ENCODE assay signal across 8 cellular contexts in the genomic region with DNA sequence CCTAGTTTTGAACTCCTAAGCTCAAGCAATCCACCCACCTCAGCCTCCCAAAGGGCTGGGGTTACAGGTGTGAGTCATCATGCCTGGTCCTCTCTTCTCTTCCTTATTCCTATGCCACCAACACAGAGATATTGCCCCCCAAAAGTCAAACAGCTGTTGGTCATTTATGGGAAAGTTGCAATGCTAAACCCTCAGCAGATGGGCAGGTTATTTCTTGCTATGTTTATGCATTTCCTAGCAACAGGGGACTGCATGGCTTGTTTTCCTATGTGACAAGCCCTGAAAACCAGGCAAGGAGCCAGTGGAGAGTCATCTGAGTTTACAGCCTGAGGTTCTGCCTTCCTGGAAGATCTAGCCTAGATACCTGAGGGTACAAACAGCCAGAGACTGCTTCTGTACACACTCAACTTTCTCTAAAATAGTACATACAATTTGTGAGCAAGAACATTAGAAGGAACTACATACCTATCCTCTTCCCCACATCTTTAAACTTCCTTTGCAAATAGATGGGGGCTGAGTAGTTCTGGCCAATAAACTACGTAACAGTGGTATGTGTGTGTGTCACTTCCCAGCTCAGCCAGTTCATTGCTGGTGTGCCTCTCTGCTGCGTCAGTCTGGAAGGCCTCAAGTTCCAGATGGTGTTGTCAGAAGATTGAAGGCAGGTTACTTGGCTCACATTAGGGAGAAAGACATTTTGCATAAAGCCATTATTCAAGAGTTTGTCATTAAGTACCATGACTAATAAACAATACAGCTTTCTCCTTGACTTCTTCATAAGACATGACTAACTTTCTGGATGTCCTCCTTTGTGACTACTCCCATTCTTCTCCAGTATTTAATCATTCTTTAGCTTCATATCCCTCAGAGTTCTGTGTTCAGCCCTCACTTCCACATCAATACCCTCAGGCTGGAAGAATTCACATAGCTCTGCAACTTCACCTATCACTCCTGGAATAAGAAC.
DNase-seq lines count a peak whose midpoint lies in the region; ATAC-seq and TF ChIP-seq lines count a peak whose summit lies in the region.

No MANE protein-coding gene starts in this region.

- H3K9me2 ChIP-seq in GM23248 (ENCODE audit: insufficient read depth), result no peaks in the 10 kb centered on the region

- intact Hi-C loops in posterior cingulate gyrus (cut with DNase I), result no loop called here

- H3K27me3 ChIP-seq in GM23248 (replicated peaks; ENCODE audit: insufficient read depth) (no peaks in the 10 kb centered on the region), fibroblast of lung (ENCODE audit: control insufficient read depth, insufficient read depth, low read length) (no peaks in the 10 kb centered on the region)

- no peaks in the 10 kb centered on the region for H3K9me3 Mint-ChIP-seq in progenitor cell of endocrine pancreas (ENCODE audit: low read depth)

- H3K4me2 ChIP-seq in GM23248 (ENCODE audit: unreplicated experiment) (peak overlapping the region; percentile 64), fibroblast of lung (ENCODE audit: extremely low read depth, insufficient read depth, low read length) (peak overlapping the region; percentile 51)

- peak overlapping the region; percentile 60 for H3K27ac Mint-ChIP-seq in progenitor cell of endocrine pancreas

- H3K9me3 ChIP-seq in GM23248 (ENCODE audit: low read depth), result no peaks in the 10 kb centered on the region
- no peaks in the 10 kb centered on the region for H3K9me3 ChIP-seq in fibroblast of lung (ENCODE audit: control insufficient read depth, insufficient read depth, low read depth, low read length)

- H2AFZ ChIP-seq in GM23248 (no peak overlapping the region), fibroblast of lung (ENCODE audit: low read length) (no peak overlapping the region)

- H3K9ac ChIP-seq in GM23248 (peak overlapping the region; percentile 84), fibroblast of lung (ENCODE audit: insufficient read depth, low read length) (peak overlapping the region; percentile 44)

- 0% methylated on average over 2 of the region's 2 CpGs for WGBS in GM23248 (ENCODE audit: low coverage in 1 of 2, low lambda C conversion rate in 2 of 2, missing lambda C conversion rate in 2 of 2), 2 experiments

- H3K27me3 Mint-ChIP-seq in progenitor cell of endocrine pancreas, result no peaks in the 10 kb centered on the region

- in situ Hi-C loops in GM23248 (cut with MboI), result no loop called here

- TF ChIP-seq CTCF in fibroblast of lung (conservative IDR thresholded peaks at IDR 0.05 in 1 of 2, IDR thresholded peaks at IDR 0.05 in 1 of 2; ENCODE audit: low read depth in 1 of 2, low read length in 2 of 2) (no peak), progenitor cell of endocrine pancreas (IDR thresholded peaks at IDR 0.05; ENCODE audit: unreplicated experiment) (no peak)

- H3K27ac ChIP-seq in GM23248, result peak overlapping the region; percentile 98
- peak overlapping the region; percentile 92 for H3K27ac ChIP-seq in fibroblast of lung (ENCODE audit: insufficient read depth, low read length)

- H3K36me3 Mint-ChIP-seq in progenitor cell of endocrine pancreas (ENCODE audit: insufficient read depth), result no peaks in the 10 kb centered on the region

- H3F3A ChIP-seq in GM23248 (ENCODE audit: insufficient read depth), result peaks cover 77% of the 10 kb centered on the region

- peaks cover 8% of the 10 kb centered on the region for H3K4me1 Mint-ChIP-seq in progenitor cell of endocrine pancreas (ENCODE audit: low read depth)

- H4K20me1 ChIP-seq in GM23248 (ENCODE audit: insufficient read depth), result no peaks in the 10 kb centered on the region
- no peaks in the 10 kb centered on the region for H4K20me1 ChIP-seq in fibroblast of lung (ENCODE audit: control insufficient read depth, extremely low read depth, insufficient read depth, low read length)

- no peak overlapping the region for H3K4me3 Mint-ChIP-seq in progenitor cell of endocrine pancreas (ENCODE audit: low read depth)

- H3K4me1 ChIP-seq in GM23248 (ENCODE audit: insufficient read depth), result peaks cover 83% of the 10 kb centered on the region
- H3K4me1 ChIP-seq in fibroblast of lung (ENCODE audit: control insufficient read depth, extremely low read depth, insufficient read depth, low read length), result peaks cover 38% of the 10 kb centered on the region

- H3K79me2 ChIP-seq in GM23248 (ENCODE audit: insufficient read depth), result no peaks in the 10 kb centered on the region
- H3K79me2 ChIP-seq in fibroblast of lung (ENCODE audit: control insufficient read depth, insufficient read depth, low read length), result no peaks in the 10 kb centered on the region

- no peak for ATAC-seq in HG03139 (IDR thresholded peaks at IDR 0.05; ENCODE audit: unreplicated experiment)
- ATAC-seq in GM19035 (IDR thresholded peaks at IDR 0.05; ENCODE audit: unreplicated experiment), result no peak

- H3K36me3 ChIP-seq in GM23248 (ENCODE audit: low read depth) (no peaks in the 10 kb centered on the region), fibroblast of lung (ENCODE audit: control insufficient read depth, insufficient read depth, low read length) (no peaks in the 10 kb centered on the region)

- H3K4me3 ChIP-seq in GM23248 (0 out of 2 replicates have a peak overlapping the region, but pooled peaks have one; percentile 3), fibroblast of lung (replicated peaks in 1 of 4; ENCODE audit: control extremely low read depth in 1 of 4, insufficient read depth in 1 of 4, low read depth in 3 of 4, low read length in 4 of 4) (no peak overlapping the region)

- DNase-seq in GM23248 (peak; percentile 99), RKO (ENCODE audit: low spot score) (peak; percentile 100), fibroblast of lung (ENCODE audit: low read depth in 2 of 2) (peak; percentile 99 to 100), progenitor cell of endocrine pancreas (ENCODE audit: low spot score, unreplicated experiment) (no peak), NCI-H1092 treated with DMSO at 0.1 percent for 48 hours (lab: John Stamatoyannopoulos, UW) (no peak), posterior cingulate gyrus (no peak)

Comparison
In these comparisons a context has a peak if more than half of its experiments do, and no peak if none do; other contexts are left out.
1. DNase-seq: peak in GM23248 (single experiment), RKO (single experiment) and fibroblast of lung (2 of 2); none in progenitor cell of endocrine pancreas (single experiment), NCI-H1092 treated with DMSO at 0.1 percent for 48 hours (single experiment) and posterior cingulate gyrus (0 of 10).